ENCODE assay signal across 12 cellular contexts in genomic region chr19:53912653-53913052, GRCh38. TPM values are rescaled to one million over a fixed set of nuclear protein-coding genes. Genes with fewer than 3 reads are reported as not detected.
DNase-seq lines count a peak whose midpoint lies in the region; ATAC-seq, FAIRE-seq and TF ChIP-seq lines count a peak whose summit lies in the region.
"Had no signal": no experiment of that assay in that cellular context is flagged by ENCODE, and none has a peak within 500 bp of the region (broad histone marks: within the 10 kb centered on the region; RNA-seq: fewer than 3 reads in every experiment).

No MANE protein-coding gene starts in this region.

- H3K27ac Mint-ChIP-seq in Calu3 (ENCODE audit: unreplicated experiment) = no peak overlapping the region
- H3K27ac Mint-ChIP-seq: effector memory CD8-positive, alpha-beta T cell had no signal

- H3K4me3 ChIP-seq in WERI-Rb-1 (ENCODE audit: low read depth, low read length) = no peak overlapping the region
- no peak overlapping the region for H3K4me3 ChIP-seq in kidney (ENCODE audit: low read length in 2 of 2)
- H3K4me3 ChIP-seq: sigmoid colon, SJSA1 had no signal

- no peak overlapping the region for H3K4me3 Mint-ChIP-seq in Calu3 (ENCODE audit: low read depth, unreplicated experiment)
- H3K4me3 Mint-ChIP-seq: effector memory CD8-positive, alpha-beta T cell had no signal

- H3K27me3 ChIP-seq in WERI-Rb-1 (ENCODE audit: insufficient read depth, low read depth, severe bottlenecking) = peaks cover 40% of the 10 kb centered on the region

- DNase-seq in Calu3 = no peak
- peak; percentile 44 for DNase-seq in GM13976 (ENCODE audit: low spot score)
- DNase-seq in WERI-Rb-1 = no peak
- DNase-seq in kidney = peak; percentile 26
- DNase-seq in GOT3 (lab: John Stamatoyannopoulos, UW) = no peak
- no peak for DNase-seq in NCI-H1694 (lab: John Stamatoyannopoulos, UW)
- DNase-seq: DMS53; effector memory CD8-positive, alpha-beta T cell; IMR-90; sigmoid colon had no signal

- no peaks in the 10 kb centered on the region for H3K36me3 ChIP-seq in WERI-Rb-1
- H3K36me3 ChIP-seq in kidney (ENCODE audit: control insufficient read depth in 1 of 2, insufficient read depth in 2 of 2, low read length in 2 of 2) = no peaks in the 10 kb centered on the region
- H3K36me3 ChIP-seq: sigmoid colon, SJSA1 had no signal

- H3K9me3 ChIP-seq in WERI-Rb-1 (ENCODE audit: severe bottlenecking) (no peaks in the 10 kb centered on the region), kidney (ENCODE audit: control insufficient read depth in 1 of 2, low read length in 2 of 2) (no peaks in the 10 kb centered on the region)
- H3K9me3 ChIP-seq: sigmoid colon, SJSA1 had no signal

- BruUV-seq in Calu3 (replicated peaks; lab: Mats Ljungman, UMichigan) = no TSS peak

- in situ Hi-C loops in GM13976 (cut with MboI; ENCODE audit: low sequenced_read_pairs, unreplicated experiment) = no loop called here

- TF ChIP-seq CTCF in Calu3 (IDR thresholded peaks at IDR 0.05; ENCODE audit: unreplicated experiment) (peak; percentile 37), GM13976 (IDR thresholded peaks at IDR 0.05; ENCODE audit: borderline replicate concordance, control extremely low read depth, extremely low read depth, insufficient read depth, missing control alignments) (no peak), WERI-Rb-1 (IDR thresholded peaks at IDR 0.05; ENCODE audit: low read depth, low read length) (peak; percentile 68), kidney (IDR thresholded peaks at IDR 0.05; ENCODE audit: borderline replicate concordance, extremely low read depth, insufficient read depth) (no peak)

- H3K4me1 ChIP-seq in kidney (ENCODE audit: control insufficient read depth in 1 of 2, insufficient read depth in 1 of 2, low read depth in 1 of 2, low read length in 2 of 2) = no peaks in the 10 kb centered on the region

- ATAC-seq in HG02759 (IDR thresholded peaks at IDR 0.05; ENCODE audit: unreplicated experiment) = no peak
- ATAC-seq: effector memory CD8-positive, alpha-beta T cell had no signal

- CTCF ChIA-PET in Calu3 (lab: Charles Lee) = no interaction called here

- H3K36me3 Mint-ChIP-seq in Calu3 (ENCODE audit: insufficient read depth, unreplicated experiment) = peaks cover 3% of the 10 kb centered on the region

- H3K27me3 Mint-ChIP-seq in Calu3 (ENCODE audit: unreplicated experiment) = peaks cover 57% of the 10 kb centered on the region

- no peak overlapping the region for H3K27ac ChIP-seq in WERI-Rb-1
- no peak overlapping the region for H3K27ac ChIP-seq in kidney (ENCODE audit: low read depth in 2 of 2, low read length in 2 of 2)
- H3K27ac ChIP-seq: sigmoid colon, SJSA1 had no signal

- no peak overlapping the region for H3K9ac ChIP-seq in kidney (ENCODE audit: low read length in 2 of 2)

- no peak for FAIRE-seq in kidney (lab: Jason Lieb, UNC)

- H3K9me3 Mint-ChIP-seq in Calu3 (ENCODE audit: low read depth, unreplicated experiment) = peaks cover 3% of the 10 kb centered on the region
- H3K9me3 Mint-ChIP-seq: effector memory CD8-positive, alpha-beta T cell had no signal

- intact Hi-C loops in Calu3 (cut with micrococcal nuclease; ENCODE audit: unreplicated experiment) (no loop called here), kidney (cut with DNase I) (no loop called here)

- peaks cover 23% of the 10 kb centered on the region for H3K4me1 Mint-ChIP-seq in Calu3 (ENCODE audit: low read depth, unreplicated experiment)

RNA-seq across cellular contexts. Expression of gene CACNG7, which starts 3.6 kb away (rescaled TPM):
- total RNA-seq in Calu3 (2022) (not detected in 2 replicates), kidney (not detected)
- not detected for polyA plus RNA-seq in kidney (ENCODE audit: insufficient read depth, low read depth, low replicate concordance)
- total RNA-seq: sigmoid colon, SJSA1 had no signal

RNA-seq across cellular contexts. Expression of gene PRKCG, which starts 30.7 kb away (rescaled TPM):
- total RNA-seq in Calu3 (2022) = 45.4 and 59.6 TPM in 2 replicates
- not detected for total RNA-seq in kidney
- not detected for polyA plus RNA-seq in kidney (ENCODE audit: insufficient read depth, low read depth, low replicate concordance)
- total RNA-seq: IMR-90, sigmoid colon, SJSA1 had no signal
- polyA plus RNA-seq: IMR-90 had no signal

RNA-seq across cellular contexts. Expression of gene MYADM, which starts 45.0 kb away (rescaled TPM):
- total RNA-seq in Calu3 (2022) (366 and 464 TPM in 2 replicates), kidney (90.3 TPM)
- 13.1 TPM for polyA plus RNA-seq in kidney (ENCODE audit: insufficient read depth, low read depth, low replicate concordance)

RNA-seq across cellular contexts. Expression of gene CACNG8, which starts 50.1 kb away (rescaled TPM):
- total RNA-seq in Calu3 (2022) = 13.4 and 19.0 TPM in 2 replicates
- total RNA-seq in kidney = 0.03 TPM
- not detected for polyA plus RNA-seq in kidney (ENCODE audit: insufficient read depth, low read depth, low replicate concordance)
- total RNA-seq: IMR-90, SJSA1 had no signal

Comparison
In these comparisons a context has a peak if more than half of its experiments do, and no peak if none do; other contexts are left out.
1. DNase-seq: peak in GM13976 (single experiment) and kidney (single experiment); none in Calu3 (single experiment), WERI-Rb-1 (single experiment), GOT3 (single experiment) and NCI-H1694 (single experiment).
2. CTCF ChIP-seq: peak in Calu3 (single experiment) and WERI-Rb-1 (single experiment); none in GM13976 (single experiment) and kidney (single experiment).
3. RNA of gene PRKCG, which starts 30.7 kb away (total RNA-seq): 45.4 to 59.6 TPM in Calu3; not detected in kidney (single experiment); every median in the first group is over 10 times any median in the second.